13 cellular contexts compared by ENCODE assay signal in the genomic region with DNA sequence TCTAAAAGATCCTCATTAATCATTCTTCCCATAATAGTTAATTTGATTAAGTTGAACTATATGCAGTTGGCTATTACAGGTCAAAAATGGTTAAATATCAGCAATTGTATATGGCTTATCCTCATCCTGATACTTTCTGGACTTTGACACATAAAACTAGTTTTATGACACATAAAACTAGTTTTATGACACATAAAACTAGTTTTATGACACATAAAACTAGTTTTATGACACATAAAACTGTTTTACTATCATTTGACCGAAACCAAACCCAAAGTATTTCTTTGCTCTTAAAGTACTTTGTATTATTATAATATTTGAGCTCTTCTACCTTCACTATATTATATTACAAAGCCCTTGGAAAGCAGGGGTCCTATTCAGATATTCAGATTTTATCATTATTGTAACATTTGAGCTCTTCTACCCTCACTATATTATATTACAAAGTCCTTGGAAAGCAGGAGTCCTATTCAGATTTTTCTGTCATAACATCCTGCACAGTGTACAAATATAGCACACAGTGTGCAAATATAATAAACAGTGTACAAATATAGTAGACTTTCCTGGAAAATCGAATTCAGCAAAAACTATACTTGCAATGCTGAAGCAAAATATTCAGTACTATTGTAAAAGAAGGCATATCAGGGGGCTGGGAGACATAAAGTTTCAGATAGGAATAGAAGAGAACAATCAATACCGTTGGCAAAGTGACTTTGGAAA.
"Had no signal": no experiment of that assay in that cellular context is flagged by ENCODE, and none has a peak within 500 bp of the region (broad histone marks: within the 10 kb centered on the region; RNA-seq: fewer than 3 reads in every experiment).

No MANE protein-coding gene starts in this region.

- H3K4me3 ChIP-seq: gastroesophageal sphincter, right atrium auricular region, skin epidermis, upper lobe of right lung had no signal

- H3K4me1 Mint-ChIP-seq: stimulated activated memory B cell treated with anti-CD40 and anti-IgM and Interleukin-4, amounts not matched to agents 10 μg/mL and 1 μg/mL and 100 μg/mL, for 72 hours had no signal

- H3K27ac ChIP-seq: epithelial cell of prostate, gastroesophageal sphincter, right atrium auricular region, skin epidermis, upper lobe of right lung had no signal

- H3K27me3 Mint-ChIP-seq: activated CD4-positive, alpha-beta memory T cell treated with anti-CD3 and anti-CD28 coated beads, Interleukin-2, amount 10 ng/mL, durations not matched to agents 7 days and 5 days; stimulated activated memory B cell treated with anti-CD40 and anti-IgM and Interleukin-4, amounts not matched to agents 10 μg/mL and 1 μg/mL and 100 μg/mL, for 72 hours had no signal

- H3K27me3 ChIP-seq: gastroesophageal sphincter, right atrium auricular region, upper lobe of right lung had no signal

- DNase-seq: activated CD4-positive, alpha-beta memory T cell treated with anti-CD3 and anti-CD28 coated beads, Interleukin-2, amount 10 ng/mL, durations not matched to agents 7 days and 5 days; activated naive CD4-positive, alpha-beta T cell treated with Interleukin-2 at 50 U/mL for 16 hours; caudate nucleus; effector memory CD4-positive, alpha-beta T cell; substantia nigra; T-helper 2 cell; upper lobe of right lung had no signal

- H3K9me3 Mint-ChIP-seq: activated CD4-positive, alpha-beta memory T cell treated with anti-CD3 and anti-CD28 coated beads, Interleukin-2, amount 10 ng/mL, durations not matched to agents 7 days and 5 days; activated T-helper 1 cell treated with anti-CD3 and anti-CD28 coated beads, Interleukin-12 subunit alpha, Interleukin-12 subunit beta, Interleukin-2, Interleukin-4 antibody, amounts not matched to agents 30 ng/mL and 10 ng/mL and 1 ng/mL, durations not matched to agents 14 hours and 24 hours and 36 hours; stimulated activated memory B cell treated with anti-CD40 and anti-IgM and Interleukin-4, amounts not matched to agents 10 μg/mL and 1 μg/mL and 100 μg/mL, for 72 hours had no signal

- H3K9me3 ChIP-seq: gastroesophageal sphincter, right atrium auricular region, upper lobe of right lung had no signal

- H3K4me3 Mint-ChIP-seq: activated CD4-positive, alpha-beta memory T cell treated with anti-CD3 and anti-CD28 coated beads, Interleukin-2, amount 10 ng/mL, durations not matched to agents 7 days and 5 days; activated T-helper 1 cell treated with anti-CD3 and anti-CD28 coated beads, Interleukin-12 subunit alpha, Interleukin-12 subunit beta, Interleukin-2, Interleukin-4 antibody, amounts not matched to agents 30 ng/mL and 10 ng/mL and 1 ng/mL, durations not matched to agents 14 hours and 24 hours and 36 hours; stimulated activated memory B cell treated with anti-CD40 and anti-IgM and Interleukin-4, amounts not matched to agents 10 μg/mL and 1 μg/mL and 100 μg/mL, for 72 hours had no signal

- H3K4me1 ChIP-seq: gastroesophageal sphincter, right atrium auricular region, upper lobe of right lung had no signal

- ATAC-seq: gastroesophageal sphincter; stimulated activated memory B cell treated with anti-CD40 and anti-IgM and Interleukin-4, amounts not matched to agents 10 μg/mL and 1 μg/mL and 100 μg/mL, for 72 hours; upper lobe of right lung had no signal

- H3K27ac Mint-ChIP-seq: activated CD4-positive, alpha-beta memory T cell treated with anti-CD3 and anti-CD28 coated beads, Interleukin-2, amount 10 ng/mL, durations not matched to agents 7 days and 5 days; activated T-helper 1 cell treated with anti-CD3 and anti-CD28 coated beads, Interleukin-12 subunit alpha, Interleukin-12 subunit beta, Interleukin-2, Interleukin-4 antibody, amounts not matched to agents 30 ng/mL and 10 ng/mL and 1 ng/mL, durations not matched to agents 14 hours and 24 hours and 36 hours; stimulated activated memory B cell treated with anti-CD40 and anti-IgM and Interleukin-4, amounts not matched to agents 10 μg/mL and 1 μg/mL and 100 μg/mL, for 72 hours had no signal
